ENCODE assay signal across 8 cellular contexts in genomic region chr10:63206997-63207952, GRCh38.
DNase-seq lines count a peak whose midpoint lies in the region; ATAC-seq and TF ChIP-seq lines count a peak whose summit lies in the region.

No MANE protein-coding gene starts in this region.

- H3K4me3 ChIP-seq in esophagus squamous epithelium (peak overlapping the region in 1 of 4 donors; percentile 21), neuronal stem cell (ENCODE audit: low read length in 2 of 2) (no peak overlapping the region)

- no peak overlapping the region for H2BK12ac ChIP-seq in neuronal stem cell (ENCODE audit: low read length)

- WGBS in esophagus squamous epithelium, 2 donors, result 36 to 43% methylated on average over 9 of the region's 9 CpGs
- WGBS in neuronal stem cell (ENCODE audit: extremely low coverage in 2 of 2, insufficient read length in 2 of 2, insufficient replicate concordance in 1 of 2), 2 donors, result no CpG with 5 or more reads among the region's 9 CpGs

- H3K14ac ChIP-seq in neuronal stem cell (ENCODE audit: low read length), result no peak overlapping the region

- H2BK5ac ChIP-seq in neuronal stem cell (ENCODE audit: low read length), result no peak overlapping the region

- no peak overlapping the region for H3K23ac ChIP-seq in neuronal stem cell (ENCODE audit: low read depth, low read length, poor library complexity)

- no peak overlapping the region for H3K4ac ChIP-seq in neuronal stem cell (ENCODE audit: low read length)

- H3K36me3 ChIP-seq in esophagus squamous epithelium (peaks cover 0 to 46% (median 0%) of the 10 kb centered on the region in 3 donors), neuronal stem cell (replicated peaks in 1 of 2; ENCODE audit: control insufficient read depth in 2 of 2, insufficient read depth in 2 of 2, low read length in 2 of 2) (peaks cover 4 to 98% of the 10 kb centered on the region in 2 donors)

- H3K4me3 Mint-ChIP-seq in T-helper 17 cell, result peak overlapping the region; percentile 70

- no peak overlapping the region for H4K91ac ChIP-seq in neuronal stem cell (ENCODE audit: low read depth, low read length, poor library complexity)

- H3K27ac Mint-ChIP-seq in T-helper 17 cell, result peak overlapping the region; percentile 79

- no peak overlapping the region for H2BK15ac ChIP-seq in neuronal stem cell (ENCODE audit: low read length)

- H3K18ac ChIP-seq in neuronal stem cell (ENCODE audit: low read length), result no peak overlapping the region

- ATAC-seq in HG02870 (IDR thresholded peaks at IDR 0.05; ENCODE audit: unreplicated experiment), result peak; percentile 38
- peak; percentile 35 for ATAC-seq in T-helper 17 cell

- peaks cover 12% of the 10 kb centered on the region for H3K36me3 Mint-ChIP-seq in T-helper 17 cell (ENCODE audit: low read depth)

- no peak overlapping the region for H4K8ac ChIP-seq in neuronal stem cell (ENCODE audit: low read depth, low read length)

- TF ChIP-seq POLR2A in esophagus squamous epithelium (IDR thresholded peaks at IDR 0.05), result no peak

- H3K27me3 Mint-ChIP-seq in T-helper 17 cell, result no peaks in the 10 kb centered on the region

- H3K4me1 ChIP-seq in esophagus squamous epithelium, result peaks cover 0 to 36% (median 18%) of the 10 kb centered on the region in 3 donors
- H3K4me1 ChIP-seq in neuronal stem cell (ENCODE audit: control insufficient read depth in 2 of 2, insufficient read depth in 1 of 2, low read depth in 1 of 2, low read length in 2 of 2), result peaks cover 5 to 15% of the 10 kb centered on the region in 2 donors

- H2AFZ ChIP-seq in neuronal stem cell (ENCODE audit: low read length), result no peak overlapping the region

- TF ChIP-seq CTCF in esophagus squamous epithelium (IDR thresholded peaks at IDR 0.05), result no peak

- peak overlapping the region; percentile 36 to 78 (median 64) for H3K27ac ChIP-seq in esophagus squamous epithelium
- peak overlapping the region; percentile 25 for H3K27ac ChIP-seq in neuronal stem cell (replicated peaks; ENCODE audit: low read length)

- intact Hi-C loops in esophagus squamous epithelium (cut with DNase I), result no loop called here

- H2AK5ac ChIP-seq in neuronal stem cell (ENCODE audit: low read depth, low read length), result no peak overlapping the region

- H3K9me3 ChIP-seq in T-helper 17 cell (ENCODE audit: control insufficient read depth, low read length, poor library complexity, severe bottlenecking) (no peaks in the 10 kb centered on the region), esophagus squamous epithelium (no peaks in the 10 kb centered on the region), neuronal stem cell (replicated peaks in 1 of 2; ENCODE audit: control insufficient read depth in 2 of 2, insufficient read depth in 1 of 2, low read depth in 1 of 2, low read length in 2 of 2) (peaks cover 0 to 5% of the 10 kb centered on the region in 2 donors)

- no peak overlapping the region for H3K9ac ChIP-seq in neuronal stem cell (ENCODE audit: low read depth, low read length, poor library complexity)

- H3K27me3 ChIP-seq in esophagus squamous epithelium (no peaks in the 10 kb centered on the region), neuronal stem cell (ENCODE audit: control insufficient read depth in 3 of 3, insufficient read depth in 3 of 3, low read depth in 1 of 3, low read length in 3 of 3) (no peaks in the 10 kb centered on the region)

- H3K4me2 ChIP-seq in neuronal stem cell (ENCODE audit: insufficient read depth, low read length, poor library complexity, severe bottlenecking), result no peak overlapping the region

- DNase-seq in GM04503 (ENCODE audit: low read depth) (peak; percentile 64), T-helper 17 cell (no peak), esophagus squamous epithelium (lab: John Stamatoyannopoulos, UW) (no peak), neuronal stem cell (ENCODE audit: low spot score) (no peak), SW 1271 (lab: John Stamatoyannopoulos, UW) (no peak), OCI-M2 (lab: John Stamatoyannopoulos, UW; ENCODE audit: unreplicated experiment) (no peak)
- no peak for DNase-seq in activated CD4-positive, CD25-positive, alpha-beta regulatory T cell treated with anti-CD3 and anti-CD28 coated beads, Interleukin-2, amount 50 U/mL, for 72 hours

- H3K79me1 ChIP-seq in neuronal stem cell (ENCODE audit: low read depth, low read length), result no peaks in the 10 kb centered on the region

- H2BK120ac ChIP-seq in neuronal stem cell (ENCODE audit: low read depth, low read length), result no peak overlapping the region

- peaks cover 46% of the 10 kb centered on the region for H3K4me1 Mint-ChIP-seq in T-helper 17 cell
